1 cellular context compared by ENCODE assay signal in the genomic region with DNA sequence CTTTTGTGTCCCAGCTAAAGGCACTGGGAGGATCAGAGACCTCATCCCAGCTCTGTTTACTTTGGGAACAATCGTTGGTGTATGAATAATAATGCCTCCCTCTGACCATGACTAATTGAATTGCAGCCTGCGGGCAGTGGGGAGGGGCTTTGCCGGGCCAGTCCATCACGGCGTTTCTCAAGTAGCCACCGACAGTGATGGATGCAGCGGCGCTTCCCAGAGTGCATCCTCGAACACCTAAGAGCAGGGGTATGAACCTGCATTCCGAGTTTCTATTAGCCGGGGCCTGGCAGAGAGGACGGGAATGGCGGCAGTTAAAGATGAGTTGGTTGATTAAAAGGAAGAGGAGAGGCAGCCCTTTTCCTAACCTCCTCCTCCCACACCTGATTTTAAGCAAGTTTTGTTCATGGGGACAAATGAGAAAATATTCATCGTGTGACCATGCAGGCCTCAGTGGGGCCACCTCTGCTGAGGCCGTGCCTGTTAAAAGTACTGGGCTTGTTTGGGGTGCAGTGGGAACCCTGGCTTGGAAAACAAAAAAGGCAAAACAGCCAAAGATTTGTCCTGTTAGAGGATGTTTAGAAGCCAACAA.
TF ChIP-seq lines count a peak whose summit lies in the region.

No MANE protein-coding gene starts in this region.

TF ChIP-seq in GM23338, 12 proteins besides CTCF, POLR2A, EP300 and RAD21 (continued from another document):
- TF ChIP-seq, protein P1, sequence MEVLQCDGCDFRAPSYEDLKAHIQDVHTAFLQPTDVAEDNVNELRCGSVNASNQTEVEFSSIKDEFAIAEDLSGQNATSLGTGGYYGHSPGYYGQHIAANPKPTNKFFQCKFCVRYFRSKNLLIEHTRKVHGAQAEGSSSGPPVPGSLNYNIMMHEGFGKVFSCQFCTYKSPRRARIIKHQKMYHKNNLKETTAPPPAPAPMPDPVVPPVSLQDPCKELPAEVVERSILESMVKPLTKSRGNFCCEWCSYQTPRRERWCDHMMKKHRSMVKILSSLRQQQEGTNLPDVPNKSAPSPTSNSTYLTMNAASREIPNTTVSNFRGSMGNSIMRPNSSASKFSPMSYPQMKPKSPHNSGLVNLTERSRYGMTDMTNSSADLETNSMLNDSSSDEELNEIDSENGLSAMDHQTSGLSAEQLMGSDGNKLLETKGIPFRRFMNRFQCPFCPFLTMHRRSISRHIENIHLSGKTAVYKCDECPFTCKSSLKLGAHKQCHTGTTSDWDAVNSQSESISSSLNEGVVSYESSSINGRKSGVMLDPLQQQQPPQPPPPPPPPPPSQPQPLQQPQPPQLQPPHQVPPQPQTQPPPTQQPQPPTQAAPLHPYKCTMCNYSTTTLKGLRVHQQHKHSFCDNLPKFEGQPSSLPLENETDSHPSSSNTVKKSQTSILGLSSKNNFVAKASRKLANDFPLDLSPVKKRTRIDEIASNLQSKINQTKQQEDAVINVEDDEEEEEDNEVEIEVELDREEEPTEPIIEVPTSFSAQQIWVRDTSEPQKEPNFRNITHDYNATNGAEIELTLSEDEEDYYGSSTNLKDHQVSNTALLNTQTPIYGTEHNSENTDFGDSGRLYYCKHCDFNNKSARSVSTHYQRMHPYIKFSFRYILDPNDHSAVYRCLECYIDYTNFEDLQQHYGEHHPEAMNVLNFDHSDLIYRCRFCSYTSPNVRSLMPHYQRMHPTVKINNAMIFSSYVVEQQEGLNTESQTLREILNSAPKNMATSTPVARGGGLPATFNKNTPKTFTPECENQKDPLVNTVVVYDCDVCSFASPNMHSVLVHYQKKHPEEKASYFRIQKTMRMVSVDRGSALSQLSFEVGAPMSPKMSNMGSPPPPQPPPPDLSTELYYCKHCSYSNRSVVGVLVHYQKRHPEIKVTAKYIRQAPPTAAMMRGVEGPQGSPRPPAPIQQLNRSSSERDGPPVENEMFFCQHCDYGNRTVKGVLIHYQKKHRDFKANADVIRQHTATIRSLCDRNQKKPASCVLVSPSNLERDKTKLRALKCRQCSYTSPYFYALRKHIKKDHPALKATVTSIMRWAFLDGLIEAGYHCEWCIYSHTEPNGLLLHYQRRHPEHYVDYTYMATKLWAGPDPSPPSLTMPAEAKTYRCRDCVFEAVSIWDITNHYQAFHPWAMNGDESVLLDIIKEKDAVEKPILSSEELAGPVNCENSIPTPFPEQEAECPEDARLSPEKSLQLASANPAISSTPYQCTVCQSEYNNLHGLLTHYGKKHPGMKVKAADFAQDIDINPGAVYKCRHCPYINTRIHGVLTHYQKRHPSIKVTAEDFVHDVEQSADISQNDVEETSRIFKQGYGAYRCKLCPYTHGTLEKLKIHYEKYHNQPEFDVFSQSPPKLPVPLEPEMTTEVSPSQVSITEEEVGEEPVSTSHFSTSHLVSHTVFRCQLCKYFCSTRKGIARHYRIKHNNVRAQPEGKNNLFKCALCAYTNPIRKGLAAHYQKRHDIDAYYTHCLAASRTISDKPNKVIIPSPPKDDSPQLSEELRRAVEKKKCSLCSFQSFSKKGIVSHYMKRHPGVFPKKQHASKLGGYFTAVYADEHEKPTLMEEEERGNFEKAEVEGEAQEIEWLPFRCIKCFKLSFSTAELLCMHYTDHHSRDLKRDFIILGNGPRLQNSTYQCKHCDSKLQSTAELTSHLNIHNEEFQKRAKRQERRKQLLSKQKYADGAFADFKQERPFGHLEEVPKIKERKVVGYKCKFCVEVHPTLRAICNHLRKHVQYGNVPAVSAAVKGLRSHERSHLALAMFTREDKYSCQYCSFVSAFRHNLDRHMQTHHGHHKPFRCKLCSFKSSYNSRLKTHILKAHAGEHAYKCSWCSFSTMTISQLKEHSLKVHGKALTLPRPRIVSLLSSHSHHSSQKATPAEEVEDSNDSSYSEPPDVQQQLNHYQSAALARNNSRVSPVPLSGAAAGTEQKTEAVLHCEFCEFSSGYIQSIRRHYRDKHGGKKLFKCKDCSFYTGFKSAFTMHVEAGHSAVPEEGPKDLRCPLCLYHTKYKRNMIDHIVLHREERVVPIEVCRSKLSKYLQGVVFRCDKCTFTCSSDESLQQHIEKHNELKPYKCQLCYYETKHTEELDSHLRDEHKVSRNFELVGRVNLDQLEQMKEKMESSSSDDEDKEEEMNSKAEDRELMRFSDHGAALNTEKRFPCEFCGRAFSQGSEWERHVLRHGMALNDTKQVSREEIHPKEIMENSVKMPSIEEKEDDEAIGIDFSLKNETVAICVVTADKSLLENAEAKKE (CRISPR knock-in tag; IDR thresholded peaks at IDR 0.05) = no peak
- no peak for TF ChIP-seq ZNF331 (CRISPR knock-in tag; IDR thresholded peaks at IDR 0.05; ENCODE audit: low read depth)
- TF ChIP-seq, protein P2, sequence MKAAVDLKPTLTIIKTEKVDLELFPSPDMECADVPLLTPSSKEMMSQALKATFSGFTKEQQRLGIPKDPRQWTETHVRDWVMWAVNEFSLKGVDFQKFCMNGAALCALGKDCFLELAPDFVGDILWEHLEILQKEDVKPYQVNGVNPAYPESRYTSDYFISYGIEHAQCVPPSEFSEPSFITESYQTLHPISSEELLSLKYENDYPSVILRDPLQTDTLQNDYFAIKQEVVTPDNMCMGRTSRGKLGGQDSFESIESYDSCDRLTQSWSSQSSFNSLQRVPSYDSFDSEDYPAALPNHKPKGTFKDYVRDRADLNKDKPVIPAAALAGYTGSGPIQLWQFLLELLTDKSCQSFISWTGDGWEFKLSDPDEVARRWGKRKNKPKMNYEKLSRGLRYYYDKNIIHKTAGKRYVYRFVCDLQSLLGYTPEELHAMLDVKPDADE (IDR thresholded peaks at IDR 0.05) = no peak
- TF ChIP-seq EZH2phosphoT487 (IDR thresholded peaks at IDR 0.05; ENCODE audit: unreplicated experiment) = no peak
